12 cellular contexts compared by ENCODE assay signal in the genomic region with DNA sequence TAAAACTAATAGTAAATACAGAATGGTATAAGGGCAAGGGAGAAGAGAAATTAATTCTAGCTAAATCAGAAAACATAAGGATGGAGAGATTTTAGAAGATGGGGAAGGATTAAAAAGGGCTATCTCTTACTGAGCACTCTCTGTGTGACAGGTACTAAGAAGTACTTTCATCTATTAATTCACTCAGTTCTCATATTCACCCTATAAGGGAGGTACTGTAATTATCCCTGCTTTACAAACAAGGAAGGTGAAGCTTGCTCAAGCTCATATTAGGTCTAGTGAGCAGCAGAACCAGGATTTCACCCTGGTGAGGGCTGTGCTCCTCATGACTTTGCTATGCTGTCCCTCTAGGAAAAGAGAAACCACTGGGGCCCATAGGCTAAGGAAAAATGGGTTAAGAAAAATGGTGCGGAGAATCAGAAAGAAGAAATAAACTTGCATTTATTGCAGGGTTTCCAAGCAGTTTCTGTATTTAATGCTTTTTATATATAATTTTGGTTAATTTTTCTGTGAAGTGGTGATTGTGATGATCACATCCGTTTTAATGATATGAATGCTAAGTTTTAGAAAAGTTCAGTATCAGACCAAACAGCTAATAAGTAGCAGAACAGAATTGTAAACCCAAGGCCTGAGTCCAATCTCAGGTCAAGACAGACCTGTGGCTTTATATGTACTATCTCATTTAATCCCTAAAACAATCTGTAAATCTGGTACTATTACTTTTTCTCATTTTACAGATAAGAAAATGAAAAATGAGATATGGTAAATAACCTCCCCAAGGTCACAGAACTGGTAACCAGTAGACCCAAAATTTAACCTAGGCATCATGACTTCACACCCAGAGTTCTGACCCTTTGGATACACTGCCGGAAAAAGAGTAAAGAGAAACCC. TPM values are rescaled to one million over a fixed set of nuclear protein-coding genes. Genes with fewer than 3 reads are reported as not detected.
A peak's percentile ranks its signal among the peaks of the same experiment; 100 is the strongest.
DNase-seq lines count a peak whose midpoint lies in the region; ATAC-seq and TF ChIP-seq lines count a peak whose summit lies in the region.
"Had no signal": no experiment of that assay in that cellular context is flagged by ENCODE, and none has a peak within 500 bp of the region (broad histone marks: within the 10 kb centered on the region; RNA-seq: fewer than 3 reads in every experiment).

No MANE protein-coding gene starts in this region.

- H3K27ac ChIP-seq in ACC112 (ENCODE audit: low read depth, low read length): peak overlapping the region; percentile 46; the same call in 1 of the 2 replicates
- peak overlapping the region; percentile 75 for H3K27ac ChIP-seq in RWPE2 (ENCODE audit: poor library complexity, severe bottlenecking)
- no peak overlapping the region for H3K27ac ChIP-seq in coronary artery

- TF ChIP-seq CTCF in RWPE2 (IDR thresholded peaks at IDR 0.05; ENCODE audit: poor library complexity, severe bottlenecking) (no peak), fibroblast of the aortic adventitia (IDR thresholded peaks at IDR 0.05; ENCODE audit: insufficient read depth, low read length) (no peak), coronary artery (IDR thresholded peaks at IDR 0.05) (no peak)

- in situ Hi-C loops in Caki2 (cut with HindIII; ENCODE audit: low pct_unique_long_range_greater_than_20kb, low sequenced_read_pairs): no loop called here

- H3K79me2 ChIP-seq in ACC112 (ENCODE audit: control insufficient read depth, insufficient read depth, low read length, unreplicated experiment): peaks cover 50% of the 10 kb centered on the region

- H3K4me3 ChIP-seq in ACC112 (ENCODE audit: low read depth, low read length) (peak overlapping the region; percentile 92), RWPE2 (ENCODE audit: severe bottlenecking) (peak overlapping the region; percentile 89), fibroblast of the aortic adventitia (ENCODE audit: low read depth, low read length) (peak overlapping the region; percentile 98), coronary artery (no peak overlapping the region)

- no peaks in the 10 kb centered on the region for H3K9me3 ChIP-seq in RWPE2 (ENCODE audit: severe bottlenecking)
- H3K9me3 ChIP-seq: spleen had no signal

- DNase-seq in Caki2 (ENCODE audit: low read depth) (peak; percentile 14), RWPE2 (ENCODE audit: low spot score) (no peak), fibroblast of the aortic adventitia (ENCODE audit: low read depth) (peak; percentile 24), coronary artery (ENCODE audit: low spot score) (no peak), GDM1 (lab: John Stamatoyannopoulos, UW) (no peak), NAMALWA (ENCODE audit: low spot score) (no peak)
- DNase-seq: activated naive CD4-positive, alpha-beta T cell treated with anti-CD3 and anti-CD28 coated beads, Interleukin-2, amount 50 U/mL, for 16 hours; effector CD4-positive, alpha-beta T cell; NCI-H82; spleen had no signal

- H3K4me1 ChIP-seq in ACC112 (ENCODE audit: control insufficient read depth, insufficient read depth, low read length, unreplicated experiment) (peaks cover 29% of the 10 kb centered on the region), RWPE2 (ENCODE audit: insufficient read depth, poor library complexity, severe bottlenecking) (peaks cover 19% of the 10 kb centered on the region)

- H2AFZ ChIP-seq in ACC112 (ENCODE audit: low read length, unreplicated experiment): no peak overlapping the region

- no peaks in the 10 kb centered on the region for H3K27me3 ChIP-seq in ACC112 (ENCODE audit: insufficient read depth, low read length)
- no peaks in the 10 kb centered on the region for H3K27me3 ChIP-seq in RWPE2 (ENCODE audit: insufficient read depth, poor library complexity, severe bottlenecking)

- peaks cover 5% of the 10 kb centered on the region; the same call in 1 of the 2 replicates for H3K36me3 ChIP-seq in ACC112 (ENCODE audit: insufficient read depth, low read length)
- peaks cover 21% of the 10 kb centered on the region for H3K36me3 ChIP-seq in RWPE2 (ENCODE audit: low read depth)

- ATAC-seq in RWPE2 (ENCODE audit: low read depth): no peak
- no peak for ATAC-seq in GM19035 (IDR thresholded peaks at IDR 0.05; ENCODE audit: unreplicated experiment)

RNA-seq across cellular contexts. Expression of a gene that starts 1.7 kb away (rescaled TPM):
- 4.4 and 12.2 TPM in 2 replicates for total RNA-seq in Caki2 (2014; rRNA removed; shearing (Covaris generic); ENCODE audit: low replicate concordance)
- total RNA-seq in fibroblast of the aortic adventitia (ENCODE audit: low replicate concordance): 70.7 and 130 TPM in 2 replicates

RNA-seq across cellular contexts. Expression of a gene that starts 33.7 kb away (rescaled TPM):
- total RNA-seq in Caki2 (2014; rRNA removed; shearing (Covaris generic); ENCODE audit: low replicate concordance): 4.9 and 6.6 TPM in 2 replicates
- total RNA-seq in fibroblast of the aortic adventitia (ENCODE audit: low replicate concordance): 0.18 and 0.25 TPM in 2 replicates

Comparison
In these comparisons a context has a peak if more than half of its experiments do, and no peak if none do; other contexts are left out.
1. H3K27ac ChIP-seq: peak in ACC112 (single experiment) and RWPE2 (single experiment); none in coronary artery (0 of 2).
2. DNase-seq: peak in Caki2 (single experiment) and fibroblast of the aortic adventitia (single experiment); none in RWPE2 (single experiment), coronary artery (single experiment), GDM1 (single experiment) and NAMALWA (single experiment).